28 cellular contexts compared by ENCODE assay signal in the genomic region with DNA sequence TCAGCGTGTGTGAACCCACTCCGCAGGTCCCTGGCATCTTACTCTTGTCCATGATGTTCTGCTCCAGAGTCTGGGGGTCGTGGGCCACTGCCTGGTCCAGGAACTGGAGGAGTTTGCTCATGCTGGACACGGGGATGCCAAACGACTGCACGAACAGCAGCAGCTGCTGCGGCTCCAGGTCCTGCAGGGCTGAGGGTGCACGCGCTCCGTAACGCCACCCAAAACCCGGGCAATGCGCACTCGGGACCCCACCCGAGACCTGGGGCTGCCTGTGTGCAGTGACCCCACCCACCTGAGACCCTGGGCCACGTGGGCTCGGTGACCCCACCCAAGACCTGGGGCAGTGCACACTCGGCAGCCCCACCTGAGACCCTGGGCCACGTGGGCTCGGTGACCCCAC.
"Had no signal": no experiment of that assay in that cellular context is flagged by ENCODE, and none has a peak within 500 bp of the region (broad histone marks: within the 10 kb centered on the region; RNA-seq: fewer than 3 reads in every experiment).

No MANE protein-coding gene starts in this region.

- H3K9ac ChIP-seq: neural progenitor cell had no signal

- ATAC-seq: natural killer cell; pancreas; right cardiac atrium; stimulated activated effector memory CD8-positive, alpha-beta T cell treated with anti-CD3 and anti-CD28 coated beads, Interleukin-12 subunit alpha, Interleukin-12 subunit beta, amount 100 ng/mL, for 72 hours; upper lobe of right lung had no signal

- H3K4me1 Mint-ChIP-seq: mesothelial cell of epicardium; natural killer cell; nephron progenitor cell; neural progenitor cell; stimulated activated effector memory CD8-positive, alpha-beta T cell treated with anti-CD3 and anti-CD28 coated beads, Interleukin-12 subunit alpha, Interleukin-12 subunit beta, amount 100 ng/mL, for 72 hours had no signal

- H3K79me2 ChIP-seq: hepatocyte had no signal

- H3K9me3 Mint-ChIP-seq: mesothelial cell of epicardium; naive B cell; natural killer cell; nephron progenitor cell; neural progenitor cell; stimulated activated effector memory CD8-positive, alpha-beta T cell treated with anti-CD3 and anti-CD28 coated beads, Interleukin-12 subunit alpha, Interleukin-12 subunit beta, amount 100 ng/mL, for 72 hours; stimulated activated naive CD8-positive, alpha-beta T cell treated with anti-CD3 and anti-CD28 coated beads, Interleukin-15, Interleukin-2, amounts not matched to agents 100 ng/mL and 50 ng/mL, for 24 hours had no signal

- H3K4me3 ChIP-seq: hepatocyte, left ventricle myocardium inferior, lung, neural progenitor cell, pancreas, prostate gland, sigmoid colon, spleen, suprapubic skin, thoracic aorta, tibial artery, upper lobe of right lung, uterus had no signal

- H3K27me3 Mint-ChIP-seq: naive B cell; stimulated activated naive CD8-positive, alpha-beta T cell treated with anti-CD3 and anti-CD28 coated beads, Interleukin-15, Interleukin-2, amounts not matched to agents 100 ng/mL and 50 ng/mL, for 24 hours had no signal

- H3K4me2 ChIP-seq: hepatocyte, neural progenitor cell had no signal

- FAIRE-seq: pancreas, small intestine had no signal

- H3K4me1 ChIP-seq: left ventricle myocardium inferior, neural progenitor cell, pancreas, prostate gland, sigmoid colon, spleen, suprapubic skin, tibial artery, upper lobe of right lung, uterus had no signal

- H3K27ac ChIP-seq: hepatocyte, left ventricle myocardium inferior, neural progenitor cell, pancreas, prostate gland, sigmoid colon, spleen, suprapubic skin, thoracic aorta, tibial artery, upper lobe of right lung, uterus had no signal

- H3K36me3 Mint-ChIP-seq: natural killer cell had no signal

- H3K27ac Mint-ChIP-seq: mesothelial cell of epicardium; naive B cell; natural killer cell; nephron progenitor cell; neural progenitor cell; stimulated activated effector memory CD8-positive, alpha-beta T cell treated with anti-CD3 and anti-CD28 coated beads, Interleukin-12 subunit alpha, Interleukin-12 subunit beta, amount 100 ng/mL, for 72 hours; stimulated activated naive CD8-positive, alpha-beta T cell treated with anti-CD3 and anti-CD28 coated beads, Interleukin-15, Interleukin-2, amounts not matched to agents 100 ng/mL and 50 ng/mL, for 24 hours had no signal

- H3K36me3 ChIP-seq: neural progenitor cell, uterus had no signal

- H3K9me3 ChIP-seq: left ventricle myocardium inferior, pancreas, prostate gland, sigmoid colon, spleen, suprapubic skin, thoracic aorta, tibial artery, upper lobe of right lung, uterus had no signal

- DNase-seq: islet precursor cell; left ventricle myocardium inferior; mesendoderm; naive B cell; natural killer cell; nephron progenitor cell; pancreas; posterior cingulate gyrus; retina; right cardiac atrium; sigmoid colon; small intestine; spleen; stimulated activated CD4-positive, alpha-beta T cell treated with anti-CD3 and anti-CD28 coated beads, Interleukin-4, amount 100 ng/mL, for 24 hours; stimulated activated naive CD4-positive, alpha-beta T cell; tibial artery; trophoblast cell; upper lobe of right lung; uterus had no signal

- H3K27me3 ChIP-seq: hepatocyte, neural progenitor cell, pancreas, sigmoid colon, spleen, suprapubic skin, tibial artery, upper lobe of right lung, uterus had no signal

- H3K4me3 Mint-ChIP-seq: mesothelial cell of epicardium; naive B cell; natural killer cell; nephron progenitor cell; neural progenitor cell; stimulated activated effector memory CD8-positive, alpha-beta T cell treated with anti-CD3 and anti-CD28 coated beads, Interleukin-12 subunit alpha, Interleukin-12 subunit beta, amount 100 ng/mL, for 72 hours; stimulated activated naive CD8-positive, alpha-beta T cell treated with anti-CD3 and anti-CD28 coated beads, Interleukin-15, Interleukin-2, amounts not matched to agents 100 ng/mL and 50 ng/mL, for 24 hours had no signal

- H2AFZ ChIP-seq: hepatocyte, neural progenitor cell had no signal
